In the genomic region with DNA sequence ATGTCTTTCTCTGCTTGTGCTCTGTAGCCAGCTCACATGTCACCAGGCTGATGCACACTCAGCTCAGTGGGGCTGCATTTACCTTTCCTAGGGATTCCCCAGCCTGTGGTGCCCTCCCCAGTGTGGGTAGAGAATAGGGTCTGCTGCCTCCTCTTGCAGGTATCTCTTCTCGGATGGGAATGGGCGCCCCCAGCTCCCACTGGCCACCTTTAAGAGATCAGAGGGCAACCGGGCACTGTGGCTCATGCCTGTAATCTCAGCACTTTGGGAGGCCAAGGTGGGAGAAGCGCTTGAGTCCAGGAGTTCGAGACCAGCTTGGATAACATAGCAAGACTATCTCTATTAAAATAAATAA, we compare ENCODE assay signal across 1 cellular context.
TF ChIP-seq lines count a peak whose summit lies in the region.

No MANE protein-coding gene starts in this region.

TF ChIP-seq in IMR-90, 13 proteins besides CTCF, POLR2A, EP300 and RAD21:
- TF ChIP-seq, protein P1, sequence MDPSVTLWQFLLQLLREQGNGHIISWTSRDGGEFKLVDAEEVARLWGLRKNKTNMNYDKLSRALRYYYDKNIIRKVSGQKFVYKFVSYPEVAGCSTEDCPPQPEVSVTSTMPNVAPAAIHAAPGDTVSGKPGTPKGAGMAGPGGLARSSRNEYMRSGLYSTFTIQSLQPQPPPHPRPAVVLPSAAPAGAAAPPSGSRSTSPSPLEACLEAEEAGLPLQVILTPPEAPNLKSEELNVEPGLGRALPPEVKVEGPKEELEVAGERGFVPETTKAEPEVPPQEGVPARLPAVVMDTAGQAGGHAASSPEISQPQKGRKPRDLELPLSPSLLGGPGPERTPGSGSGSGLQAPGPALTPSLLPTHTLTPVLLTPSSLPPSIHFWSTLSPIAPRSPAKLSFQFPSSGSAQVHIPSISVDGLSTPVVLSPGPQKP (IDR thresholded peaks at IDR 0.05; ENCODE audit: borderline replicate concordance, low read depth, low read length) = no peak
- TF ChIP-seq NFE2L2 (IDR thresholded peaks at IDR 0.05; ENCODE audit: low read depth, low read length) = no peak
- no peak for TF ChIP-seq MAZ (IDR thresholded peaks at IDR 0.05; ENCODE audit: borderline replicate concordance, low read depth, low read length)
TF ChIP-seq in IMR-90: peak in this region for 0.
